1 cellular context compared by ENCODE assay signal in the genomic region with DNA sequence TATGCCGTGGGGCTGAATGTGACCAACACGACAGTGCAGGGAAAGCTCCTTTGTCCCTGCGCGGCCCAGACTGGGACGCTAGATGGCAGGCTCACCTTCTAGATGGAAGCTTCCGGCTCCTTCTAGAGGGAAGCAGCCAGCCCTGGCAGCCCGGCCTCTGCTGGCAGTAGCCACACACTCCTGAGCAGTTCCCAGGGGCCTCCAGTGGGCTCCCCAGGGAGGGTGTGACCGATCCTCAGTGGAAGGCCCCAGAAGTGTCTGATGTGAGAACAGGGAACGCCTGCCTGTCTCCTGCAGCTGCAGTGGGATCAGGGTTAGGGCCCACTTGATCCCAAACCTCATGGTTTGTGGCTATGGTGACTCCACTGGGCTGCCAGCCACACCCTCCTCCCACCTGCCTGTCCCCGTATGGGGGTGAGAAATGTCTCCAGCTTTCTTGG.
TF ChIP-seq lines count a peak whose summit lies in the region.

No MANE protein-coding gene starts in this region.

TF ChIP-seq in HepG2, 621 proteins besides CTCF, POLR2A, EP300 and RAD21 (continued from another document and continues in another):
- TF ChIP-seq ZFP36L2 (CRISPR knock-in tag; IDR thresholded peaks at IDR 0.05) (no peak), CENPT (CRISPR knock-in tag; IDR thresholded peaks at IDR 0.05; ENCODE audit: low read depth) (no peak), ZNF598 (CRISPR knock-in tag; IDR thresholded peaks at IDR 0.05; ENCODE audit: borderline replicate concordance) (peak; percentile 62; the same call in 1 of the 2 replicates), RXRA (CRISPR knock-in tag; IDR thresholded peaks at IDR 0.05) (peak; percentile 57; the same call in 1 of the 2 replicates), ESRRA (CRISPR knock-in tag; IDR thresholded peaks at IDR 0.05; ENCODE audit: low read depth) (no peak), ZNF557 (CRISPR knock-in tag; IDR thresholded peaks at IDR 0.05) (no peak), ZNF10 (CRISPR knock-in tag; IDR thresholded peaks at IDR 0.05; ENCODE audit: borderline replicate concordance, low read depth) (no peak), HOXA5 (CRISPR knock-in tag; IDR thresholded peaks at IDR 0.05) (peak; percentile 66; the same call in 1 of the 2 replicates), POLR2AphosphoS2 (IDR thresholded peaks at IDR 0.05; ENCODE audit: low read depth, low read length) (no peak), KDM5A (IDR thresholded peaks at IDR 0.05; ENCODE audit: borderline replicate concordance, low read length) (no peak), DNMT1 (CRISPR knock-in tag; IDR thresholded peaks at IDR 0.05) (peak; percentile 94), RELA (CRISPR knock-in tag; IDR thresholded peaks at IDR 0.05) (peak; percentile 79; the same call in 1 of the 2 replicates), RFX1 (IDR thresholded peaks at IDR 0.05) (no peak), TBX2 (CRISPR knock-in tag; IDR thresholded peaks at IDR 0.05; ENCODE audit: borderline replicate concordance) (peak; percentile 54; the same call in 1 of the 2 replicates), TMF1 (CRISPR knock-in tag; IDR thresholded peaks at IDR 0.05; ENCODE audit: low read depth) (no peak), ZNF83 (CRISPR knock-in tag; IDR thresholded peaks at IDR 0.05; ENCODE audit: borderline replicate concordance) (no peak), ZBTB20 (CRISPR knock-in tag; IDR thresholded peaks at IDR 0.05; ENCODE audit: borderline replicate concordance, low read depth) (no peak), MAFF (IDR thresholded peaks at IDR 0.05; ENCODE audit: low read depth, low read length) (no peak), ERF (CRISPR knock-in tag; IDR thresholded peaks at IDR 0.05) (peak; percentile 86; the same call in 1 of the 2 replicates), ZNF274 (CRISPR knock-in tag; IDR thresholded peaks at IDR 0.05) (no peak; the same call in 1 of the 2 replicates), ZFP62 (CRISPR knock-in tag; IDR thresholded peaks at IDR 0.05) (no peak), GLI4 (CRISPR knock-in tag; IDR thresholded peaks at IDR 0.05; ENCODE audit: borderline replicate concordance) (0 out of 2 replicates have a peak, but pooled peaks have one; percentile 33), ZBTB38 (CRISPR knock-in tag; IDR thresholded peaks at IDR 0.05) (no peak), ZSCAN9 (CRISPR knock-in tag; IDR thresholded peaks at IDR 0.05; ENCODE audit: borderline replicate concordance) (0 out of 2 replicates have a peak, but pooled peaks have one; percentile 60), DR1 (CRISPR knock-in tag; IDR thresholded peaks at IDR 0.05) (no peak), HNRNPUL1 (IDR thresholded peaks at IDR 0.05; ENCODE audit: low read depth, low read length) (no peak), ZNF260 (CRISPR knock-in tag; IDR thresholded peaks at IDR 0.05; ENCODE audit: borderline replicate concordance, low read depth) (no peak), NFIC (IDR thresholded peaks at IDR 0.05; ENCODE audit: low read length) (no peak), PCBP2 (optimal IDR thresholded peaks at IDR 0.05; ENCODE audit: low read depth, low read length, poor library complexity, severe bottlenecking) (no peak), MTA1 (CRISPR knock-in tag; IDR thresholded peaks at IDR 0.05; ENCODE audit: borderline replicate concordance) (no peak), HDAC2 (CRISPR knock-in tag; IDR thresholded peaks at IDR 0.05) (peak; percentile 49; the same call in 1 of the 2 replicates), ZBTB1 (CRISPR knock-in tag; IDR thresholded peaks at IDR 0.05; ENCODE audit: borderline replicate concordance) (no peak), SIX1 (CRISPR knock-in tag; IDR thresholded peaks at IDR 0.05; ENCODE audit: borderline replicate concordance) (no peak), ZNF253 (CRISPR knock-in tag; IDR thresholded peaks at IDR 0.05; ENCODE audit: borderline replicate concordance) (no peak), ZNF224 (CRISPR knock-in tag; IDR thresholded peaks at IDR 0.05) (no peak)
- TF ChIP-seq, protein P1, sequence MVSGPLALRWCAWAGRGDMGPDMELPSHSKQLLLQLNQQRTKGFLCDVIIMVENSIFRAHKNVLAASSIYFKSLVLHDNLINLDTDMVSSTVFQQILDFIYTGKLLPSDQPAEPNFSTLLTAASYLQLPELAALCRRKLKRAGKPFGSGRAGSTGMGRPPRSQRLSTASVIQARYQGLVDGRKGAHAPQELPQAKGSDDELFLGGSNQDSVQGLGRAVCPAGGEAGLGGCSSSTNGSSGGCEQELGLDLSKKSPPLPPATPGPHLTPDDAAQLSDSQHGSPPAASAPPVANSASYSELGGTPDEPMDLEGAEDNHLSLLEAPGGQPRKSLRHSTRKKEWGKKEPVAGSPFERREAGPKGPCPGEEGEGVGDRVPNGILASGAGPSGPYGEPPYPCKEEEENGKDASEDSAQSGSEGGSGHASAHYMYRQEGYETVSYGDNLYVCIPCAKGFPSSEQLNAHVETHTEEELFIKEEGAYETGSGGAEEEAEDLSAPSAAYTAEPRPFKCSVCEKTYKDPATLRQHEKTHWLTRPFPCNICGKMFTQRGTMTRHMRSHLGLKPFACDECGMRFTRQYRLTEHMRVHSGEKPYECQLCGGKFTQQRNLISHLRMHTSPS (CRISPR knock-in tag; IDR thresholded peaks at IDR 0.05; ENCODE audit: low read depth), result peak; percentile 43; the same call in 1 of the 2 replicates
- TF ChIP-seq, protein P2, sequence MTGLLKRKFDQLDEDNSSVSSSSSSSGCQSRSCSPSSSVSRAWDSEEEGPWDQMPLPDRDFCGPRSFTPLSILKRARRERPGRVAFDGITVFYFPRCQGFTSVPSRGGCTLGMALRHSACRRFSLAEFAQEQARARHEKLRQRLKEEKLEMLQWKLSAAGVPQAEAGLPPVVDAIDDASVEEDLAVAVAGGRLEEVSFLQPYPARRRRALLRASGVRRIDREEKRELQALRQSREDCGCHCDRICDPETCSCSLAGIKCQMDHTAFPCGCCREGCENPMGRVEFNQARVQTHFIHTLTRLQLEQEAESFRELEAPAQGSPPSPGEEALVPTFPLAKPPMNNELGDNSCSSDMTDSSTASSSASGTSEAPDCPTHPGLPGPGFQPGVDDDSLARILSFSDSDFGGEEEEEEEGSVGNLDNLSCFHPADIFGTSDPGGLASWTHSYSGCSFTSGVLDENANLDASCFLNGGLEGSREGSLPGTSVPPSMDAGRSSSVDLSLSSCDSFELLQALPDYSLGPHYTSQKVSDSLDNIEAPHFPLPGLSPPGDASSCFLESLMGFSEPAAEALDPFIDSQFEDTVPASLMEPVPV (CRISPR knock-in tag; IDR thresholded peaks at IDR 0.05), result 0 out of 2 replicates have a peak, but pooled peaks have one; percentile 36
- TF ChIP-seq, protein P3, sequence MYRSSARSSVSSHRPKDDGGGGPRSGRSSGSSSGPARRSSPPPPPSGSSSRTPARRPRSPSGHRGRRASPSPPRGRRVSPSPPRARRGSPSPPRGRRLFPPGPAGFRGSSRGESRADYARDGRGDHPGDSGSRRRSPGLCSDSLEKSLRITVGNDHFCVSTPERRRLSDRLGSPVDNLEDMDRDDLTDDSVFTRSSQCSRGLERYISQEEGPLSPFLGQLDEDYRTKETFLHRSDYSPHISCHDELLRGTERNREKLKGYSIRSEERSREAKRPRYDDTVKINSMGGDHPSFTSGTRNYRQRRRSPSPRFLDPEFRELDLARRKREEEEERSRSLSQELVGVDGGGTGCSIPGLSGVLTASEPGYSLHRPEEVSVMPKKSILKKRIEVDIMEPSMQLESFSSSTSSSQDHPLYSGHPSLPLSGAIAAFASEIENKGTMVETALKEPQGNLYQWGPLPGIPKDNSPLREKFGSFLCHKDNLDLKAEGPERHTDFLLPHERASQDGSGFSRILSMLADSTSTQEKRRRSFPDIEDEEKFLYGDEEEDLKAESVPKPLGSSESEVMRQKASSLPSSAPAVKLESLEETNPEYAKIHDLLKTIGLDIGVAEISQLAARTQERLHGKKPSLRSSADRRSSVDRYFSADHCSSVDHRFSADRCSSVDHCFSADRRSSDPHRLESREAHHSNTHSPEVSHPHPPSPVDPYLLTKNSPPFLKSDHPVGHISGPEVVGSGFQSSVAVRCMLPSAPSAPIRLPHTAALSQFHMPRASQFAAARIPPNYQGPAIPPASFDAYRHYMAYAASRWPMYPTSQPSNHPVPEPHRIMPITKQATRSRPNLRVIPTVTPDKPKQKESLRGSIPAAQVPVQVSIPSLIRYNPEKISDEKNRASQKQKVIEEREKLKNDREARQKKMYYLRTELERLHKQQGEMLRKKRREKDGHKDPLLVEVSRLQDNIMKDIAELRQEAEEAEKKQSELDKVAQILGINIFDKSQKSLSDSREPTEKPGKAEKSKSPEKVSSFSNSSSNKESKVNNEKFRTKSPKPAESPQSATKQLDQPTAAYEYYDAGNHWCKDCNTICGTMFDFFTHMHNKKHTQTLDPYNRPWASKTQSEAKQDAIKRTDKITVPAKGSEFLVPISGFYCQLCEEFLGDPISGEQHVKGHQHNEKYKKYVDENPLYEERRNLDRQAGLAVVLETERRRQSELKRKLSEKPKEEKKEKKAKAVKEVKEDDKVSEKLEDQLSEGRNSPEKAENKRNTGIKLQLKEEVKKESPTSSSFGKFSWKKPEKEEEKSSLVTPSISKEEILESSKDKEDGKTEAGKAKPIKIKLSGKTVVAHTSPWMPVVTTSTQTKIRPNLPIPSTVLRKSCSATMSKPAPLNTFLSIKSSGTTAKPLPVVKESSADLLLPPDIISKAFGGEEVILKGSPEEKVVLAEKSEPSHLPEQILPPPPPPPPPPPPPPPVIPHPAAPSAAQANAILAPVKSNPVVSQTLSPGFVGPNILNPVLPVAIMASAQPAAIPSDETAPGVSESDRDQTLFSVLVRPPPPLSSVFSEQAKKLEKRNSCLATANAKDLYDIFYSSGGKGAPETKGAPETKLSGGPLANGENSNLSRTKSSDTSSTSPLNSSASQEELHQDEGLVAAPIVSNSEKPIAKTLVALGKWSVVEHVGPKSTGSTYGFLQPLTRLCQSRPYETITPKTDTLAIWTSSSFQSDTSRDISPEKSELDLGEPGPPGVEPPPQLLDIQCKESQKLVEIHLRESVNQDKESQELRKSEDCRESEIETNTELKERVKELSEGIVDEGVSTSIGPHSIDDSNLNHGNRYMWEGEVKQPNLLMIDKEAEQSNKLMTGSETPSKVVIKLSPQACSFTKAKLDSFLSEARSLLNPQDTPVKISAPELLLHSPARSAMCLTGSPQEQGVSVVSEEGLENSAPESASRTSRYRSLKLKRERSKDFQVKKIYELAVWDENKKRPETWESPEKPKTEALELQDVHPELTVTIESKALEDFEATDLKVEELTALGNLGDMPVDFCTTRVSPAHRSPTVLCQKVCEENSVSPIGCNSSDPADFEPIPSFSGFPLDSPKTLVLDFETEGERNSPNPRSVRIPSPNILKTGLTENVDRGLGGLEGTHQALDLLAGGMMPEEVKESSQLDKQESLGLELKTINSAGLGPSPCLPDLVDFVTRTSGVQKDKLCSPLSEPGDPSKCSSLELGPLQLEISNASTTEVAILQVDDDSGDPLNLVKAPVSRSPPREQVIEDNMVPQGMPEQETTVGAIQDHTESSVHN (CRISPR knock-in tag; IDR thresholded peaks at IDR 0.05), result no peak
- TF ChIP-seq, protein P4, sequence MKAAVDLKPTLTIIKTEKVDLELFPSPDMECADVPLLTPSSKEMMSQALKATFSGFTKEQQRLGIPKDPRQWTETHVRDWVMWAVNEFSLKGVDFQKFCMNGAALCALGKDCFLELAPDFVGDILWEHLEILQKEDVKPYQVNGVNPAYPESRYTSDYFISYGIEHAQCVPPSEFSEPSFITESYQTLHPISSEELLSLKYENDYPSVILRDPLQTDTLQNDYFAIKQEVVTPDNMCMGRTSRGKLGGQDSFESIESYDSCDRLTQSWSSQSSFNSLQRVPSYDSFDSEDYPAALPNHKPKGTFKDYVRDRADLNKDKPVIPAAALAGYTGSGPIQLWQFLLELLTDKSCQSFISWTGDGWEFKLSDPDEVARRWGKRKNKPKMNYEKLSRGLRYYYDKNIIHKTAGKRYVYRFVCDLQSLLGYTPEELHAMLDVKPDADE (CRISPR knock-in tag; IDR thresholded peaks at IDR 0.05), result no peak
- TF ChIP-seq, protein P5, sequence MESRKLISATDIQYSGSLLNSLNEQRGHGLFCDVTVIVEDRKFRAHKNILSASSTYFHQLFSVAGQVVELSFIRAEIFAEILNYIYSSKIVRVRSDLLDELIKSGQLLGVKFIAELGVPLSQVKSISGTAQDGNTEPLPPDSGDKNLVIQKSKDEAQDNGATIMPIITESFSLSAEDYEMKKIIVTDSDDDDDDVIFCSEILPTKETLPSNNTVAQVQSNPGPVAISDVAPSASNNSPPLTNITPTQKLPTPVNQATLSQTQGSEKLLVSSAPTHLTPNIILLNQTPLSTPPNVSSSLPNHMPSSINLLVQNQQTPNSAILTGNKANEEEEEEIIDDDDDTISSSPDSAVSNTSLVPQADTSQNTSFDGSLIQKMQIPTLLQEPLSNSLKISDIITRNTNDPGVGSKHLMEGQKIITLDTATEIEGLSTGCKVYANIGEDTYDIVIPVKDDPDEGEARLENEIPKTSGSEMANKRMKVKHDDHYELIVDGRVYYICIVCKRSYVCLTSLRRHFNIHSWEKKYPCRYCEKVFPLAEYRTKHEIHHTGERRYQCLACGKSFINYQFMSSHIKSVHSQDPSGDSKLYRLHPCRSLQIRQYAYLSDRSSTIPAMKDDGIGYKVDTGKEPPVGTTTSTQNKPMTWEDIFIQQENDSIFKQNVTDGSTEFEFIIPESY (CRISPR knock-in tag; IDR thresholded peaks at IDR 0.05), result peak; percentile 40; the same call in 1 of the 2 replicates
- TF ChIP-seq, protein P6, sequence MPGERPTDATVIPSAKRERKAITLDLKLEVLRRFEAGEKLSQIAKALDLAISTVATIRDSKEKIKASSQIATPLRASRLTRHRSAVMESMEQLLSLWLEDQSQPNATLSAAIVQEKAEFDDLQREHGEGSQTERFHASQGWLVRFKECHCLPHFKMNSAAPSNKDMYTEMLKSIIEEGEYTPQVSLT (CRISPR knock-in tag; IDR thresholded peaks at IDR 0.05; ENCODE audit: borderline replicate concordance, low read depth), result no peak
- TF ChIP-seq, protein P7, sequence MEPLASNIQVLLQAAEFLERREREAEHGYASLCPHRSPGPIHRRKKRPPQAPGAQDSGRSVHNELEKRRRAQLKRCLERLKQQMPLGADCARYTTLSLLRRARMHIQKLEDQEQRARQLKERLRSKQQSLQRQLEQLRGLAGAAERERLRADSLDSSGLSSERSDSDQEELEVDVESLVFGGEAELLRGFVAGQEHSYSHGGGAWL (CRISPR knock-in tag; IDR thresholded peaks at IDR 0.05), result no peak
- TF ChIP-seq, protein P8, sequence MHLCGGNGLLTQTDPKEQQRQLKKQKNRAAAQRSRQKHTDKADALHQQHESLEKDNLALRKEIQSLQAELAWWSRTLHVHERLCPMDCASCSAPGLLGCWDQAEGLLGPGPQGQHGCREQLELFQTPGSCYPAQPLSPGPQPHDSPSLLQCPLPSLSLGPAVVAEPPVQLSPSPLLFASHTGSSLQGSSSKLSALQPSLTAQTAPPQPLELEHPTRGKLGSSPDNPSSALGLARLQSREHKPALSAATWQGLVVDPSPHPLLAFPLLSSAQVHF (CRISPR knock-in tag; IDR thresholded peaks at IDR 0.05), result no peak
